In genomic region chr5:5687113-5687512, GRCh38 we compare ENCODE assay signal across 1 cellular context.
TF ChIP-seq lines count a peak whose summit lies in the region.

No MANE protein-coding gene starts in this region.

TF ChIP-seq in H1, 55 proteins besides CTCF, POLR2A, EP300 and RAD21 (continued from another document):
- TF ChIP-seq MAFK (IDR thresholded peaks at IDR 0.05; ENCODE audit: low read depth, low read length) (no peak), GABPA (IDR thresholded peaks at IDR 0.05; ENCODE audit: borderline replicate concordance, insufficient read depth, low read length) (no peak), FOSL1 (IDR thresholded peaks at IDR 0.05; ENCODE audit: insufficient read depth, low read depth, low read length) (no peak)
TF ChIP-seq in H1: peak in this region for 0.
